ENCODE assay signal across 18 cellular contexts in the genomic region with DNA sequence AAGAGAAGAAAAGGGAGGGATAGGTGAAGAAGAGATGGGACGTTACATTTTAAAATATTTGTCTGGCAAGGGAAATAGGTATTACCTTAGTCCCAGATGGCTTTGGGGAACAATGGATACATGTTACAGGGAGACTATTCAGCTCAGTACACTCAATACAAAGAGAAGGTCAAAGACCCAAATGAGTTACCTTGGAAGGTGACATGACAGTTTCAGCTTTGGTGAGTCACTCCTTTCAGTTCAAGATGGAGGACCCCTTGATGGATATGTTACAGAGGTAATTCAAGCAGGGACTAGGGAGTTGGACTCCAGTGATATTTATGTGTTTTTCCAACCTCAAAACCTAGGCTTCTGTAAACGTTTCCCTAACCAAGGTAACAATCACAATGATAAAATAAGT. TPM values are rescaled to one million over a fixed set of nuclear protein-coding genes. Genes with fewer than 3 reads are reported as not detected.
A peak's percentile ranks its signal among the peaks of the same experiment; 100 is the strongest.
DNase-seq lines count a peak whose midpoint lies in the region; ATAC-seq and TF ChIP-seq lines count a peak whose summit lies in the region.
"Had no signal": no experiment of that assay in that cellular context is flagged by ENCODE, and none has a peak within 500 bp of the region (broad histone marks: within the 10 kb centered on the region; RNA-seq: fewer than 3 reads in every experiment).

No MANE protein-coding gene starts in this region.

- CTCF ChIA-PET in activated CD4-positive, alpha-beta T cell treated with anti-CD3 and anti-CD28 coated beads for 36 hours (lab: Charles Lee) = interaction anchor here (0.9 kb wide), 1 partner anchor 65 kb away, joined by 3 read pairs; no protein-coding TSS in a partner anchor
- CTCF ChIA-PET in activated naive CD4-positive, alpha-beta T cell treated with anti-CD3 and anti-CD28 coated beads for 36 hours (lab: Charles Lee) = interaction anchor here (1.5 kb wide), 1 partner anchor 11 kb away, joined by 3 read pairs; no protein-coding TSS in a partner anchor

- peaks cover 68% of the 10 kb centered on the region for H3K36me3 Mint-ChIP-seq in activated CD4-positive, alpha-beta T cell treated with anti-CD3 and anti-CD28 coated beads for 36 hours (ENCODE audit: low read depth)
- peaks cover 53% of the 10 kb centered on the region for H3K36me3 Mint-ChIP-seq in activated naive CD4-positive, alpha-beta T cell treated with anti-CD3 and anti-CD28 coated beads for 36 hours (ENCODE audit: low read depth)
- H3K36me3 Mint-ChIP-seq in activated T-helper 17 cell treated with anti-CD3 and anti-CD28 coated beads, Interleukin-2, amount 50 U/mL, for 72 hours (ENCODE audit: low read depth) = peaks cover 93% of the 10 kb centered on the region
- peaks cover 89% of the 10 kb centered on the region for H3K36me3 Mint-ChIP-seq in stimulated activated effector memory CD8-positive, alpha-beta T cell treated with anti-CD3 and anti-CD28 coated beads, Interleukin-12 subunit alpha, Interleukin-12 subunit beta, amount 100 ng/mL, for 72 hours

- peaks cover 44% of the 10 kb centered on the region for H3K4me1 Mint-ChIP-seq in activated CD4-positive, alpha-beta T cell treated with anti-CD3 and anti-CD28 coated beads for 36 hours
- peaks cover 40% of the 10 kb centered on the region for H3K4me1 Mint-ChIP-seq in activated naive CD4-positive, alpha-beta T cell treated with anti-CD3 and anti-CD28 coated beads for 36 hours (ENCODE audit: low read depth)
- peaks cover 18% of the 10 kb centered on the region for H3K4me1 Mint-ChIP-seq in activated T-helper 17 cell treated with anti-CD3 and anti-CD28 coated beads, Interleukin-2, amount 50 U/mL, for 72 hours
- H3K4me1 Mint-ChIP-seq in stimulated activated effector memory CD8-positive, alpha-beta T cell treated with anti-CD3 and anti-CD28 coated beads, Interleukin-12 subunit alpha, Interleukin-12 subunit beta, amount 100 ng/mL, for 72 hours = peaks cover 40% of the 10 kb centered on the region

- intact Hi-C loops in activated CD4-positive, alpha-beta T cell treated with anti-CD3 and anti-CD28 coated beads for 36 hours (cut with DNase I, micrococcal nuclease) = loop anchor here in 1 of 2 experiments (5.0 kb wide), 1 partner anchor 250 kb away; no protein-coding TSS in a partner anchor
- intact Hi-C loops in activated naive CD4-positive, alpha-beta T cell treated with anti-CD3 and anti-CD28 coated beads for 36 hours (cut with micrococcal nuclease) = loop anchor here (10.0 kb wide), 1 partner anchor 1118 kb away; the partner anchor contains the start of gene EXOC1
- intact Hi-C loops in heart left ventricle (cut with DNase I) = loop anchor here in 2 of 10 donors (5.0 to 10.0 kb wide), 2 partner anchors 58 to 60 kb away; no protein-coding TSS in a partner anchor

- ATAC-seq in activated CD4-positive, alpha-beta T cell treated with anti-CD3 and anti-CD28 coated beads for 36 hours = peak; percentile 43
- peak; percentile 60 for ATAC-seq in activated T-helper 17 cell treated with anti-CD3 and anti-CD28 coated beads, Interleukin-2, amount 50 U/mL, for 72 hours (replicated peaks)
- ATAC-seq in stimulated activated effector memory CD8-positive, alpha-beta T cell treated with anti-CD3 and anti-CD28 coated beads, Interleukin-12 subunit alpha, Interleukin-12 subunit beta, amount 100 ng/mL, for 72 hours = peak; percentile 49
- ATAC-seq in heart left ventricle = no peak
- ATAC-seq in GM21528 (IDR thresholded peaks at IDR 0.05; ENCODE audit: low FRiP score, unreplicated experiment) = no peak
- ATAC-seq: K562 had no signal

- peaks cover 15% of the 10 kb centered on the region for H3K9me3 Mint-ChIP-seq in activated CD4-positive, alpha-beta T cell treated with anti-CD3 and anti-CD28 coated beads for 36 hours (ENCODE audit: low read depth)
- peaks cover 14% of the 10 kb centered on the region for H3K9me3 Mint-ChIP-seq in activated naive CD4-positive, alpha-beta T cell treated with anti-CD3 and anti-CD28 coated beads for 36 hours
- H3K9me3 Mint-ChIP-seq in activated T-helper 17 cell treated with anti-CD3 and anti-CD28 coated beads, Interleukin-2, amount 50 U/mL, for 72 hours = no peaks in the 10 kb centered on the region
- H3K9me3 Mint-ChIP-seq in stimulated activated effector memory CD8-positive, alpha-beta T cell treated with anti-CD3 and anti-CD28 coated beads, Interleukin-12 subunit alpha, Interleukin-12 subunit beta, amount 100 ng/mL, for 72 hours = peaks cover 4% of the 10 kb centered on the region

- WGBS in heart left ventricle, 4 donors = 94 to 99% (median 97%) methylated on average over 2 of the region's 2 CpGs

- H3K27ac ChIP-seq in heart left ventricle = no peak overlapping the region

- peaks cover 0 to 20% (median 10%) of the 10 kb centered on the region in 12 donors for H3K9me3 ChIP-seq in heart left ventricle

- no peak for DNase-seq in activated CD4-positive, alpha-beta T cell treated with anti-CD3 and anti-CD28 coated beads for 36 hours
- no peak for DNase-seq in activated CD4-positive, alpha-beta T cell treated with anti-CD3 and anti-CD28 coated beads for 4 hours
- no peak for DNase-seq in activated naive CD4-positive, alpha-beta T cell treated with anti-CD3 and anti-CD28 coated beads for 36 hours
- DNase-seq in activated naive CD4-positive, alpha-beta T cell treated with Interleukin-2 at 50 U/mL for 16 hours = no peak
- DNase-seq in stimulated activated effector memory CD8-positive, alpha-beta T cell treated with anti-CD3 and anti-CD28 coated beads, Interleukin-12 subunit alpha, Interleukin-12 subunit beta, amount 100 ng/mL, for 72 hours (ENCODE audit: low spot score in 2 of 2) = no peak
- no peak for DNase-seq in heart left ventricle
- DNase-seq: 8988T; COR-L47; GDM1; H7; HFFc6; NCI-H1105; NCI-H2081 treated with DMSO at 0.1 percent for 48 hours; NK-92 treated with Interleukin-12 subunit alpha and Interleukin-12 subunit beta, amount 100 ng/mL, for 24 hours had no signal

- no peak for TF ChIP-seq CTCF in heart left ventricle (IDR thresholded peaks at IDR 0.05)

- no peaks in the 10 kb centered on the region for H3K27me3 Mint-ChIP-seq in activated CD4-positive, alpha-beta T cell treated with anti-CD3 and anti-CD28 coated beads for 36 hours
- H3K27me3 Mint-ChIP-seq in activated naive CD4-positive, alpha-beta T cell treated with anti-CD3 and anti-CD28 coated beads for 36 hours (ENCODE audit: low read depth) = no peaks in the 10 kb centered on the region
- no peaks in the 10 kb centered on the region for H3K27me3 Mint-ChIP-seq in activated T-helper 17 cell treated with anti-CD3 and anti-CD28 coated beads, Interleukin-2, amount 50 U/mL, for 72 hours

- H3K27ac Mint-ChIP-seq in activated CD4-positive, alpha-beta T cell treated with anti-CD3 and anti-CD28 coated beads for 36 hours = peak overlapping the region; percentile 65
- H3K27ac Mint-ChIP-seq in activated naive CD4-positive, alpha-beta T cell treated with anti-CD3 and anti-CD28 coated beads for 36 hours = peak overlapping the region; percentile 70
- peak overlapping the region; percentile 91 for H3K27ac Mint-ChIP-seq in activated T-helper 17 cell treated with anti-CD3 and anti-CD28 coated beads, Interleukin-2, amount 50 U/mL, for 72 hours
- peak overlapping the region; percentile 44 for H3K27ac Mint-ChIP-seq in stimulated activated effector memory CD8-positive, alpha-beta T cell treated with anti-CD3 and anti-CD28 coated beads, Interleukin-12 subunit alpha, Interleukin-12 subunit beta, amount 100 ng/mL, for 72 hours
- H3K27ac Mint-ChIP-seq: CD14-positive monocyte, HFFc6 had no signal

- POLR2A ChIA-PET in activated CD4-positive, alpha-beta T cell treated with anti-CD3 and anti-CD28 coated beads for 36 hours (lab: Charles Lee) = interaction anchor here (0.9 kb wide), 2 partner anchors 11 to 65 kb away, joined by 3 read pairs; no protein-coding TSS in a partner anchor

- no peak overlapping the region for H3K4me3 Mint-ChIP-seq in activated CD4-positive, alpha-beta T cell treated with anti-CD3 and anti-CD28 coated beads for 36 hours
- H3K4me3 Mint-ChIP-seq in activated naive CD4-positive, alpha-beta T cell treated with anti-CD3 and anti-CD28 coated beads for 36 hours = no peak overlapping the region
- H3K4me3 Mint-ChIP-seq in activated T-helper 17 cell treated with anti-CD3 and anti-CD28 coated beads, Interleukin-2, amount 50 U/mL, for 72 hours = peak overlapping the region; percentile 100
- peak overlapping the region; percentile 1 for H3K4me3 Mint-ChIP-seq in stimulated activated effector memory CD8-positive, alpha-beta T cell treated with anti-CD3 and anti-CD28 coated beads, Interleukin-12 subunit alpha, Interleukin-12 subunit beta, amount 100 ng/mL, for 72 hours
- H3K4me3 Mint-ChIP-seq: CD14-positive monocyte, HFFc6 had no signal

- H3K4me1 ChIP-seq in heart left ventricle = peaks cover 0 to 25% (median 18%) of the 10 kb centered on the region in 12 donors

- no peaks in the 10 kb centered on the region for H3K27me3 ChIP-seq in heart left ventricle

- TF ChIP-seq POLR2A in heart left ventricle (IDR thresholded peaks at IDR 0.05) = no peak

- H3K4me3 ChIP-seq in heart left ventricle = no peak overlapping the region
- H3K4me3 ChIP-seq: K562 had no signal

- peaks cover 0 to 76% (median 70%) of the 10 kb centered on the region in 9 donors for H3K36me3 ChIP-seq in heart left ventricle

RNA-seq across cellular contexts. Expression of gene NOA1, which starts 5.0 kb away (rescaled TPM):
- 10 to 100 TPM; 24.9 to 31.5 TPM for total RNA-seq in activated CD4-positive, alpha-beta T cell treated with anti-CD3 and anti-CD28 coated beads for 36 hours
- 10 to 100 TPM; 25.4 to 26.0 TPM for total RNA-seq in activated naive CD4-positive, alpha-beta T cell treated with anti-CD3 and anti-CD28 coated beads for 36 hours
- total RNA-seq in activated T-helper 17 cell treated with anti-CD3 and anti-CD28 coated beads, Interleukin-2, amount 50 U/mL, for 72 hours = 10 to 100 TPM; 18.8 to 19.7 TPM
- 10 to 100 TPM; 11.2 to 23.0 (median 12.2) TPM for total RNA-seq in heart left ventricle
- 10 to 100 TPM in 1 of 2 donors, 1 to 10 TPM in 1; 5.3 to 13.3 TPM for polyA plus RNA-seq in heart left ventricle

RNA-seq across cellular contexts. Expression of gene POLR2B, which starts 6.3 kb away (rescaled TPM):
- 100 to 1,000 TPM; 108 to 133 TPM for total RNA-seq in activated CD4-positive, alpha-beta T cell treated with anti-CD3 and anti-CD28 coated beads for 36 hours
- total RNA-seq in activated naive CD4-positive, alpha-beta T cell treated with anti-CD3 and anti-CD28 coated beads for 36 hours = 100 to 1,000 TPM in 1 of 2 experiments, 10 to 100 TPM in 1; 95.8 to 104 TPM
- 100 to 1,000 TPM; 105 to 133 TPM for total RNA-seq in activated T-helper 17 cell treated with anti-CD3 and anti-CD28 coated beads, Interleukin-2, amount 50 U/mL, for 72 hours
- total RNA-seq in heart left ventricle = 10 to 100 TPM; 63.6 to 87.0 (median 75.0) TPM
- 10 to 100 TPM; 19.4 to 54.6 TPM for polyA plus RNA-seq in heart left ventricle

Comparison
In these comparisons a context has a peak if more than half of its experiments do, and no peak if none do; other contexts are left out.
1. ATAC-seq: peak in activated CD4-positive, alpha-beta T cell treated with anti-CD3 and anti-CD28 coated beads for 36 hours (single experiment), activated T-helper 17 cell treated with anti-CD3 and anti-CD28 coated beads, Interleukin-2, amount 50 U/mL, for 72 hours (single experiment) and stimulated activated effector memory CD8-positive, alpha-beta T cell treated with anti-CD3 and anti-CD28 coated beads, Interleukin-12 subunit alpha, Interleukin-12 subunit beta, amount 100 ng/mL, for 72 hours (single experiment); none in heart left ventricle (0 of 4) and GM21528 (single experiment).
2. H3K4me3 Mint-ChIP-seq: peak in activated T-helper 17 cell treated with anti-CD3 and anti-CD28 coated beads, Interleukin-2, amount 50 U/mL, for 72 hours (single experiment) and stimulated activated effector memory CD8-positive, alpha-beta T cell treated with anti-CD3 and anti-CD28 coated beads, Interleukin-12 subunit alpha, Interleukin-12 subunit beta, amount 100 ng/mL, for 72 hours (single experiment); none in activated CD4-positive, alpha-beta T cell treated with anti-CD3 and anti-CD28 coated beads for 36 hours (single experiment) and activated naive CD4-positive, alpha-beta T cell treated with anti-CD3 and anti-CD28 coated beads for 36 hours (single experiment).
3. Peak in every context shown above with its lines, with median percentiles within 50 percentile points of each other: H3K27ac Mint-ChIP-seq.